ENCODE assay signal across 15 cellular contexts in the genomic region with DNA sequence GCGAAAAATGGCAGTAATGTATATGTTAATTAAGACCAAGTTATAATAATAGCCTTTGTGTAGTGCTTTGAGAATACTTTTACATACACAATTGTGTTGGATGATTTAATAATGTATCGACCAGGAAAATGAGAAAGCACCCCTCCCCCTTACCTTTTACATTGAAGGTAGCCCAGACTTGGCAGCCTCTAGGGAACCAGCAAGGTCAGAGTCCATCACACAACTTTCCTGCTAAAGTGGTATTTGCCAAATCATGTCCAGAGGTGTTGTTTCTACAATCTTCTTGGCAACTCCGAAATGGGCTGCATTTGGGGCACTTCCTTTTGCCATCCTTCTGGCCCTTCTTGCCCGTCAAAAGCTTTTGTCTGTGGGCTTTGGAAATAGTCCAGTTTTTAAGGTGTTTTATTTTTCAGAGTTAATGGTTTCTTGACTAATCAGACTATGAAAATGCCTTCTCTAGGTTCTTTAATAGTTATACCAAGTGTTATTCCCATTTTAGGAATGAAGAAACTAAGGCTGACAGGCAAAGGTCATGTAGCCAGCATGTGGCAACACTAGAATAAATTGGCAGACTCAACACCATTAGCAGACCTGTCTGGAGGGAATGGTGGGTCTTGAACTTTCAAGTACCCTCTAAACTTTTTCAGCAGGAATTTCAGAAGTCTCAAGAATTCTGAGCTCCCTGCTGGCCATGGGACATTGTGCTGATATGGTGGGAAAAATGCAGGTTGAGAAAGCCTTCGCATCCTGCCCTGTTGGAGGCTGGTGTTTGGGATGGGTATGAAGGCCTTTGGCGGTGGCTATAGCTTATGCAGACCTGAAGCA. TPM values are rescaled to one million over a fixed set of nuclear protein-coding genes. Genes with fewer than 3 reads are reported as not detected.
DNase-seq lines count a peak whose midpoint lies in the region; ATAC-seq and TF ChIP-seq lines count a peak whose summit lies in the region.
"Had no signal": no experiment of that assay in that cellular context is flagged by ENCODE, and none has a peak within 500 bp of the region (broad histone marks: within the 10 kb centered on the region; RNA-seq: fewer than 3 reads in every experiment).

No MANE protein-coding gene starts in this region.

- H3K4me1 ChIP-seq in OCI-LY7 (ENCODE audit: insufficient read depth, low read length, poor library complexity, severe bottlenecking) (peaks cover 63% of the 10 kb centered on the region), esophagus squamous epithelium (peaks cover 39 to 96% (median 62%) of the 10 kb centered on the region in 3 donors)

- peak overlapping the region; percentile 69 for H3K27ac Mint-ChIP-seq in activated CD4-positive, alpha-beta memory T cell treated with anti-CD3 and anti-CD28 coated beads for 36 hours
- no peak overlapping the region for H3K27ac Mint-ChIP-seq in activated CD4-positive, alpha-beta memory T cell treated with anti-CD3 and anti-CD28 coated beads, Interleukin-2, amount 10 ng/mL, durations not matched to agents 7 days and 5 days
- H3K27ac Mint-ChIP-seq in stimulated activated effector memory CD8-positive, alpha-beta T cell treated with anti-CD3 and anti-CD28 coated beads, Interleukin-12 subunit alpha, Interleukin-12 subunit beta, amount 100 ng/mL, for 72 hours = peak overlapping the region; percentile 45

- TF ChIP-seq CTCF in OCI-LY7 (conservative IDR thresholded peaks at IDR 0.05; ENCODE audit: low read length) (no peak), esophagus squamous epithelium (IDR thresholded peaks at IDR 0.05) (no peak)

- H3K36me3 ChIP-seq in OCI-LY7 (ENCODE audit: insufficient read depth, low read length) = peaks cover 75% of the 10 kb centered on the region
- peaks cover 0 to 28% (median 7%) of the 10 kb centered on the region in 3 donors for H3K36me3 ChIP-seq in esophagus squamous epithelium

- H3K27me3 Mint-ChIP-seq in activated CD4-positive, alpha-beta memory T cell treated with anti-CD3 and anti-CD28 coated beads for 36 hours = no peaks in the 10 kb centered on the region
- H3K27me3 Mint-ChIP-seq in activated CD4-positive, alpha-beta memory T cell treated with anti-CD3 and anti-CD28 coated beads, Interleukin-2, amount 10 ng/mL, durations not matched to agents 7 days and 5 days = no peaks in the 10 kb centered on the region

- H3K36me3 Mint-ChIP-seq in activated CD4-positive, alpha-beta memory T cell treated with anti-CD3 and anti-CD28 coated beads for 36 hours = peaks cover 26% of the 10 kb centered on the region
- peaks cover 47% of the 10 kb centered on the region for H3K36me3 Mint-ChIP-seq in activated CD4-positive, alpha-beta memory T cell treated with anti-CD3 and anti-CD28 coated beads, Interleukin-2, amount 10 ng/mL, durations not matched to agents 7 days and 5 days (ENCODE audit: low read depth)
- peaks cover 39% of the 10 kb centered on the region for H3K36me3 Mint-ChIP-seq in stimulated activated effector memory CD8-positive, alpha-beta T cell treated with anti-CD3 and anti-CD28 coated beads, Interleukin-12 subunit alpha, Interleukin-12 subunit beta, amount 100 ng/mL, for 72 hours

- 55 to 64% methylated on average over 6 of the region's 6 CpGs for WGBS in esophagus squamous epithelium, 2 donors

- H3K27ac ChIP-seq in OCI-LY7 (ENCODE audit: low read depth, low read length, poor library complexity, severe bottlenecking) (no peak overlapping the region), esophagus squamous epithelium (peak overlapping the region in 3 of 4 donors; percentile 45 to 99 (median 98))

- peaks cover 90% of the 10 kb centered on the region for H3K4me1 Mint-ChIP-seq in activated CD4-positive, alpha-beta memory T cell treated with anti-CD3 and anti-CD28 coated beads for 36 hours (ENCODE audit: low read depth)
- peaks cover 70% of the 10 kb centered on the region for H3K4me1 Mint-ChIP-seq in activated CD4-positive, alpha-beta memory T cell treated with anti-CD3 and anti-CD28 coated beads, Interleukin-2, amount 10 ng/mL, durations not matched to agents 7 days and 5 days
- H3K4me1 Mint-ChIP-seq in stimulated activated effector memory CD8-positive, alpha-beta T cell treated with anti-CD3 and anti-CD28 coated beads, Interleukin-12 subunit alpha, Interleukin-12 subunit beta, amount 100 ng/mL, for 72 hours = peaks cover 80% of the 10 kb centered on the region

- no peak overlapping the region for H3K4me3 ChIP-seq in OCI-LY7 (ENCODE audit: low read depth, low read length, poor library complexity, severe bottlenecking)
- H3K4me3 ChIP-seq in esophagus squamous epithelium = no peak overlapping the region
- H3K4me3 ChIP-seq: adrenal gland, spleen had no signal

- intact Hi-C loops in activated CD4-positive, alpha-beta memory T cell treated with anti-CD3 and anti-CD28 coated beads for 36 hours (cut with micrococcal nuclease) = loop anchor here (2.0 to 10.0 kb wide), 11 partner anchors 191 to 1621 kb away; partner anchors contain the start of genes CD58, MAN1A2, TENT5C and TTF2
- intact Hi-C loops in OCI-LY7 (cut with micrococcal nuclease; ENCODE audit: unreplicated experiment) = loop anchor here (5.0 kb wide), 2 partner anchors 148 to 228 kb away; no protein-coding TSS in a partner anchor
- intact Hi-C loops in esophagus squamous epithelium (cut with DNase I) = no loop called here

- ATAC-seq in stimulated activated effector memory CD8-positive, alpha-beta T cell treated with anti-CD3 and anti-CD28 coated beads, Interleukin-12 subunit alpha, Interleukin-12 subunit beta, amount 100 ng/mL, for 72 hours = no peak

- H3K79me2 ChIP-seq in OCI-LY7 (ENCODE audit: insufficient read depth, low read depth, low read length) = peaks cover 100% of the 10 kb centered on the region

- CTCF ChIA-PET in activated CD4-positive, alpha-beta memory T cell treated with anti-CD3 and anti-CD28 coated beads for 36 hours (lab: Charles Lee) = interaction anchor here (0.7 kb wide), 1 partner anchor 163 kb away, joined by 3 read pairs; no protein-coding TSS in a partner anchor
- CTCF ChIA-PET in activated CD4-positive, alpha-beta memory T cell treated with anti-CD3 and anti-CD28 coated beads, Interleukin-2, amount 10 ng/mL, durations not matched to agents 7 days and 5 days (lab: Charles Lee) = interaction anchor here (1.7 kb wide), 1 partner anchor 10 kb away, joined by 3 read pairs; no protein-coding TSS in a partner anchor
- CTCF ChIA-PET in OCI-LY7 (lab: Charles Lee; ENCODE audit: unreplicated experiment) = no interaction called here
- CTCF ChIA-PET in HEK293T (lab: Yijun Ruan, JAX) = no interaction called here

- no TSS peak for BruUV-seq in OCI-LY7 (replicated peaks; lab: Mats Ljungman, UMichigan)

- no peaks in the 10 kb centered on the region for H3K9me2 ChIP-seq in OCI-LY7 (ENCODE audit: insufficient read depth, low read length)

- no peaks in the 10 kb centered on the region for H3K9me3 Mint-ChIP-seq in activated CD4-positive, alpha-beta memory T cell treated with anti-CD3 and anti-CD28 coated beads for 36 hours
- no peaks in the 10 kb centered on the region for H3K9me3 Mint-ChIP-seq in activated CD4-positive, alpha-beta memory T cell treated with anti-CD3 and anti-CD28 coated beads, Interleukin-2, amount 10 ng/mL, durations not matched to agents 7 days and 5 days
- H3K9me3 Mint-ChIP-seq in stimulated activated effector memory CD8-positive, alpha-beta T cell treated with anti-CD3 and anti-CD28 coated beads, Interleukin-12 subunit alpha, Interleukin-12 subunit beta, amount 100 ng/mL, for 72 hours = no peaks in the 10 kb centered on the region

- POLR2A ChIA-PET in activated CD4-positive, alpha-beta memory T cell treated with anti-CD3 and anti-CD28 coated beads for 36 hours (lab: Charles Lee) = no interaction called here
- POLR2A ChIA-PET in activated CD4-positive, alpha-beta memory T cell treated with anti-CD3 and anti-CD28 coated beads, Interleukin-2, amount 10 ng/mL, durations not matched to agents 7 days and 5 days (lab: Charles Lee) = no interaction called here
- POLR2A ChIA-PET in OCI-LY7 (lab: Charles Lee) (interaction anchor here (1.6 kb wide), 1 partner anchor 37 kb away, joined by 3 read pairs; no protein-coding TSS in a partner anchor), HEK293T (lab: Yijun Ruan, JAX) (no interaction called here)

- H3K9me3 ChIP-seq in OCI-LY7 (ENCODE audit: low read length) (no peaks in the 10 kb centered on the region), esophagus squamous epithelium (no peaks in the 10 kb centered on the region)
- H3K9me3 ChIP-seq: adrenal gland, spleen had no signal

- no peak overlapping the region for H3K4me3 Mint-ChIP-seq in activated CD4-positive, alpha-beta memory T cell treated with anti-CD3 and anti-CD28 coated beads for 36 hours
- no peak overlapping the region for H3K4me3 Mint-ChIP-seq in activated CD4-positive, alpha-beta memory T cell treated with anti-CD3 and anti-CD28 coated beads, Interleukin-2, amount 10 ng/mL, durations not matched to agents 7 days and 5 days
- no peak overlapping the region for H3K4me3 Mint-ChIP-seq in stimulated activated effector memory CD8-positive, alpha-beta T cell treated with anti-CD3 and anti-CD28 coated beads, Interleukin-12 subunit alpha, Interleukin-12 subunit beta, amount 100 ng/mL, for 72 hours

- no peak for DNase-seq in activated CD4-positive, alpha-beta memory T cell treated with anti-CD3 and anti-CD28 coated beads for 36 hours
- no peak for DNase-seq in activated CD4-positive, alpha-beta memory T cell treated with anti-CD3 and anti-CD28 coated beads, Interleukin-2, amount 10 ng/mL, durations not matched to agents 7 days and 5 days
- DNase-seq in OCI-LY7 (ENCODE audit: low spot score) (no peak), esophagus squamous epithelium (lab: John Stamatoyannopoulos, UW) (no peak), Ammon's horn (ENCODE audit: low spot score) (no peak), HEK293T (ENCODE audit: extremely low spot score) (no peak)
- no peak for DNase-seq in stimulated activated effector memory CD8-positive, alpha-beta T cell treated with anti-CD3 and anti-CD28 coated beads, Interleukin-12 subunit alpha, Interleukin-12 subunit beta, amount 100 ng/mL, for 72 hours (ENCODE audit: low spot score in 2 of 2)
- no peak for DNase-seq in central memory CD4-positive, alpha-beta T cell
- DNase-seq: 8988T; activated CD4-positive, alpha-beta T cell treated with anti-CD3 and anti-CD28 coated beads for 4 hours; DMS79 treated with DMSO at 0.1 percent for 48 hours; NCI-H510A; SHP77 treated with DMSO at 0.1 percent for 48 hours; spleen had no signal

- H2AFZ ChIP-seq in OCI-LY7 (ENCODE audit: low read length) = no peak overlapping the region

- H3K27me3 ChIP-seq in esophagus squamous epithelium = no peaks in the 10 kb centered on the region
- H3K27me3 ChIP-seq: adrenal gland, spleen had no signal

- 0 out of 2 replicates have a peak overlapping the region, but pooled peaks have one; percentile 88 for H3K4me2 ChIP-seq in OCI-LY7 (ENCODE audit: low read length)

- TF ChIP-seq POLR2A in esophagus squamous epithelium (IDR thresholded peaks at IDR 0.05) = no peak

- peaks cover 70% of the 10 kb centered on the region for H4K20me1 ChIP-seq in OCI-LY7 (ENCODE audit: insufficient read depth, low read length)

RNA-seq across cellular contexts. Expression of gene ATP1A1, which starts 6.8 kb away (rescaled TPM):
- 100 to 1,000 TPM; 253 to 258 TPM for total RNA-seq in activated CD4-positive, alpha-beta memory T cell treated with anti-CD3 and anti-CD28 coated beads for 36 hours
- total RNA-seq in activated CD4-positive, alpha-beta memory T cell treated with anti-CD3 and anti-CD28 coated beads, Interleukin-2, amount 10 ng/mL, durations not matched to agents 7 days and 5 days = 100 to 1,000 TPM; 238 to 241 TPM
- 66.8 and 74.4 TPM in 2 replicates for total RNA-seq in OCI-LY7 (2014; rRNA removed; shearing (Covaris generic))
- total RNA-seq in OCI-LY7 (2022) = 183 and 186 TPM in 2 replicates
- total RNA-seq in esophagus squamous epithelium = 100 to 1,000 TPM; 310 to 443 (median 391) TPM

Comparison
In these comparisons a context has a peak if more than half of its experiments do, and no peak if none do; other contexts are left out.
1. CTCF ChIA-PET loops: an anchor here in activated CD4-positive, alpha-beta memory T cell treated with anti-CD3 and anti-CD28 coated beads for 36 hours (0.7 kb wide) and activated CD4-positive, alpha-beta memory T cell treated with anti-CD3 and anti-CD28 coated beads, Interleukin-2, amount 10 ng/mL, durations not matched to agents 7 days and 5 days (1.7 kb wide); none called in OCI-LY7 and HEK293T.